Comparison of ENCODE assay signal across 1 cellular context in genomic region chr9:126804696-126805545, GRCh38.
TF ChIP-seq lines count a peak whose summit lies in the region.

Gene ZBTB43, plus strand, starts transcription at chr9:126805040. Its CDS starts 27,470 bp downstream, at chr9:126832510.

TF ChIP-seq in HepG2, 621 proteins besides CTCF, POLR2A, EP300 and RAD21 (continued from another document and continues in another):
- peak; percentile 77 for TF ChIP-seq UBTF (CRISPR knock-in tag; IDR thresholded peaks at IDR 0.05)
- TF ChIP-seq NONO (IDR thresholded peaks at IDR 0.05): no peak
- TF ChIP-seq NONO (CRISPR knock-in tag; conservative IDR thresholded peaks at IDR 0.05): peak; percentile 81
- TF ChIP-seq ZNF530 (CRISPR knock-in tag; IDR thresholded peaks at IDR 0.05; ENCODE audit: low read depth): no peak
- TF ChIP-seq ZNF121 (CRISPR knock-in tag; IDR thresholded peaks at IDR 0.05): no peak
- no peak for TF ChIP-seq REST (IDR thresholded peaks at IDR 0.05; ENCODE audit: borderline replicate concordance in 1 of 2, low read depth in 1 of 2, low read length in 2 of 2)
- no peak for TF ChIP-seq NFRKB (IDR thresholded peaks at IDR 0.05)
- peak; percentile 99 for TF ChIP-seq MAZ (IDR thresholded peaks at IDR 0.05; ENCODE audit: borderline replicate concordance, low read depth, low read length)
- peak; percentile 99 for TF ChIP-seq MAZ (CRISPR knock-in tag; IDR thresholded peaks at IDR 0.05; ENCODE audit: low read depth)
- no peak for TF ChIP-seq MLXIP (CRISPR knock-in tag; IDR thresholded peaks at IDR 0.05; ENCODE audit: borderline replicate concordance)
- peak; percentile 63; the same call in 1 of the 2 replicates for TF ChIP-seq KAT7 (CRISPR knock-in tag; IDR thresholded peaks at IDR 0.05; ENCODE audit: borderline replicate concordance)
- TF ChIP-seq BCL6 (CRISPR knock-in tag; IDR thresholded peaks at IDR 0.05): no peak
- peak; percentile 70; the same call in 1 of the 2 replicates for TF ChIP-seq ZNF788 (CRISPR knock-in tag; IDR thresholded peaks at IDR 0.05; ENCODE audit: borderline replicate concordance)
- peak; percentile 80; the same call in 1 of the 2 replicates for TF ChIP-seq POGK (CRISPR knock-in tag; conservative IDR thresholded peaks at IDR 0.05)
- peak; percentile 85 for TF ChIP-seq ZNF709 (CRISPR knock-in tag; IDR thresholded peaks at IDR 0.05)
- 0 out of 2 replicates have a peak, but pooled peaks have one; percentile 20 for TF ChIP-seq LRRFIP1 (CRISPR knock-in tag; conservative IDR thresholded peaks at IDR 0.05)
- TF ChIP-seq RBM39 (IDR thresholded peaks at IDR 0.05; ENCODE audit: low read depth, low read length, poor library complexity, severe bottlenecking): peak; percentile 83
- peak; percentile 68 for TF ChIP-seq ZNF292 (CRISPR knock-in tag; IDR thresholded peaks at IDR 0.05; ENCODE audit: borderline replicate concordance, low read depth)
- 0 out of 2 replicates have a peak, but pooled peaks have one; percentile 44 for TF ChIP-seq KDM4B (CRISPR knock-in tag; IDR thresholded peaks at IDR 0.05)
- peak in 1 of 2 experiments; percentile 74; a peak in 1 of 4 replicates for TF ChIP-seq KLF16 (CRISPR knock-in tag; IDR thresholded peaks at IDR 0.05)
- peak; percentile 17; the same call in 1 of the 2 replicates for TF ChIP-seq ZNF770 (CRISPR knock-in tag; IDR thresholded peaks at IDR 0.05)
- peak; percentile 89 for TF ChIP-seq HNRNPLL (IDR thresholded peaks at IDR 0.05; ENCODE audit: low read depth, low read length, poor library complexity, severe bottlenecking)
- peak; percentile 82 for TF ChIP-seq ZMYM2 (CRISPR knock-in tag; IDR thresholded peaks at IDR 0.05)
- TF ChIP-seq SNAI1 (CRISPR knock-in tag; IDR thresholded peaks at IDR 0.05; ENCODE audit: borderline replicate concordance): peak; percentile 96
- peak; percentile 28; the same call in 1 of the 2 replicates for TF ChIP-seq MNT (IDR thresholded peaks at IDR 0.05)
- peak; percentile 35 for TF ChIP-seq SKI (IDR thresholded peaks at IDR 0.05; ENCODE audit: partially characterized antibody)
- peak; percentile 27 for TF ChIP-seq IKZF4 (CRISPR knock-in tag; IDR thresholded peaks at IDR 0.05; ENCODE audit: borderline replicate concordance, low read depth, not compliant biosample characterization)
- TF ChIP-seq ATM (IDR thresholded peaks at IDR 0.05; ENCODE audit: borderline replicate concordance): no peak
- no peak for TF ChIP-seq ZC3H4 (CRISPR knock-in tag; IDR thresholded peaks at IDR 0.05; ENCODE audit: borderline replicate concordance)
- TF ChIP-seq ZXDC (CRISPR knock-in tag; IDR thresholded peaks at IDR 0.05): no peak
- no peak for TF ChIP-seq FOXA1 (IDR thresholded peaks at IDR 0.05)
- no peak for TF ChIP-seq FOXA1 (CRISPR knock-in tag; IDR thresholded peaks at IDR 0.05)
- peak; percentile 65; the same call in 1 of the 2 replicates for TF ChIP-seq KLF15 (CRISPR knock-in tag; IDR thresholded peaks at IDR 0.05; ENCODE audit: borderline replicate concordance)
- no peak for TF ChIP-seq SRF (IDR thresholded peaks at IDR 0.05; ENCODE audit: low read depth, low read length)
- peak; percentile 58; the same call in 1 of the 2 replicates for TF ChIP-seq IKZF5 (CRISPR knock-in tag; IDR thresholded peaks at IDR 0.05)
- TF ChIP-seq ZNF44 (CRISPR knock-in tag; IDR thresholded peaks at IDR 0.05): no peak
- peak; percentile 30; the same call in 1 of the 2 replicates for TF ChIP-seq NCOA2 (CRISPR knock-in tag; IDR thresholded peaks at IDR 0.05)
